Comparison of ENCODE assay signal across 26 cellular contexts in the genomic region with DNA sequence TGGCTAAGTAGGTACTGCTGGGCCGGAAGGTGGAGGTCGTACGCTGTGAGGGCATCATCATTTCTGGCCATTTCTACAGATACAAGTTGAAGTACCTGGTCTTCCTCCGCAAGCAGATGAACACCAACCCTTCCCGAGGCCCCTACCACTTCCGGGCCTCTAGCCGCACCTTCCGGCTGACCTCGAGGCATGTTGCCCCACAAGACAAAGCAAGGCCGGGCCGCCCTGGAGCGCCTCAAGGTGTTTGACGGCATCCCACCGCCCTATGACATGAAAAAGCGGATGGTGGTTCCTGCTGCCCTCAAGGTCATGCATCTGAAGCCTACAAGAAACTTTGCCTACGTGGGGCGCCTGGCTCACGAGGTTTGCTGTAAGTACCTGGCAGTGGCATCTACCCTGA.
"Had no signal": no experiment of that assay in that cellular context is flagged by ENCODE, and none has a peak within 500 bp of the region (broad histone marks: within the 10 kb centered on the region; RNA-seq: fewer than 3 reads in every experiment).

No MANE protein-coding gene starts in this region.

- H3K4me3 ChIP-seq: colonic mucosa, coronary artery, dorsolateral prefrontal cortex, esophagus muscularis mucosa, esophagus squamous epithelium, gastrocnemius medialis, gastroesophageal sphincter, heart left ventricle, heart right ventricle had no signal

- FAIRE-seq: colon, endometrium, endothelial cell of umbilical vein, frontal cortex had no signal

- H3K36me3 ChIP-seq: colonic mucosa, esophagus muscularis mucosa, gastrocnemius medialis, heart left ventricle had no signal

- H3K9me3 ChIP-seq: colonic mucosa, esophagus muscularis mucosa, esophagus squamous epithelium, gastrocnemius medialis, gastroesophageal sphincter, heart left ventricle, heart right ventricle had no signal

- H3K27ac ChIP-seq: colonic mucosa, coronary artery, dorsolateral prefrontal cortex, epithelial cell of prostate, esophagus muscularis mucosa, esophagus squamous epithelium, foreskin keratinocyte, gastrocnemius medialis, gastroesophageal sphincter, heart left ventricle, heart right ventricle had no signal

- H3K4me1 ChIP-seq: colonic mucosa, foreskin keratinocyte, gastrocnemius medialis had no signal

- H3K27me3 ChIP-seq: colonic mucosa, dorsolateral prefrontal cortex, esophagus muscularis mucosa, esophagus squamous epithelium, foreskin keratinocyte, gastrocnemius medialis, gastroesophageal sphincter, heart left ventricle, heart right ventricle had no signal

- DNase-seq: colonic mucosa; cortex of kidney; dermis blood vessel endothelial cell; dorsolateral prefrontal cortex; effector CD4-positive, alpha-beta T cell; effector CD8-positive, alpha-beta T cell; effector memory CD4-positive, alpha-beta T cell; effector memory CD8-positive, alpha-beta T cell; erythroblast; esophagus squamous epithelium; foreskin fibroblast; foreskin keratinocyte; foreskin melanocyte; gastrocnemius medialis; glutamatergic neuron; head of caudate nucleus; heart left ventricle; heart right ventricle had no signal
